Comparison of ENCODE assay signal across 9 cellular contexts in genomic region chr2:227503433-227504406, GRCh38. TPM values are rescaled to one million over a fixed set of nuclear protein-coding genes. Genes with fewer than 3 reads are reported as not detected.
A peak's percentile ranks its signal among the peaks of the same experiment; 100 is the strongest.
DNase-seq lines count a peak whose midpoint lies in the region; ATAC-seq and TF ChIP-seq lines count a peak whose summit lies in the region.
"Had no signal": no experiment of that assay in that cellular context is flagged by ENCODE, and none has a peak within 500 bp of the region (broad histone marks: within the 10 kb centered on the region; RNA-seq: fewer than 3 reads in every experiment).

No MANE protein-coding gene starts in this region.

- DNase-seq in Right ventricle myocardium inferior (ENCODE audit: missing footprints) (no peak), right atrium auricular region (ENCODE audit: low spot score) (no peak), adipocyte (ENCODE audit: low read depth) (peak; percentile 46), kidney glomerular epithelial cell (lab: John Stamatoyannopoulos, UW) (peak; percentile 47), aorta (peak in 1 of 2 donors; percentile 72), SIG-M5 treated with dmso at 0.1 percent for 504 hours (lab: John Stamatoyannopoulos, UW; ENCODE audit: unreplicated experiment) (no peak), KG1 (lab: John Stamatoyannopoulos, UW) (no peak)
- no peak for DNase-seq in activated T-cell treated with anti-CD3 and anti-CD28 coated beads, Interleukin-2, amount 50 U/mL, for 48 hours
- DNase-seq: activated CD4-positive, alpha-beta T cell treated with anti-CD3 and anti-CD28 coated beads for 4 hours had no signal

- H3K27ac ChIP-seq in right atrium auricular region = peak overlapping the region in 1 of 2 donors; percentile 19
- H3K27ac ChIP-seq in aorta (ENCODE audit: low read depth in 1 of 2, low read length in 2 of 2) = no peak overlapping the region

- H3K36me3 ChIP-seq in right atrium auricular region (no peaks in the 10 kb centered on the region), adipocyte (ENCODE audit: control insufficient read depth, insufficient read depth, low read length, severe bottlenecking) (peaks cover 5% of the 10 kb centered on the region), aorta (ENCODE audit: control insufficient read depth in 1 of 2, insufficient read depth in 2 of 2, low read length in 1 of 2) (no peaks in the 10 kb centered on the region)

- intact Hi-C loops in Right ventricle myocardium inferior (cut with DNase I) (no loop called here), aorta (cut with DNase I) (no loop called here)

- TF ChIP-seq CTCF in right atrium auricular region (IDR thresholded peaks at IDR 0.05) = no peak

- peaks cover 0 to 65% of the 10 kb centered on the region in 2 donors for H3K4me1 ChIP-seq in right atrium auricular region
- peaks cover 38% of the 10 kb centered on the region for H3K4me1 ChIP-seq in adipocyte (ENCODE audit: control insufficient read depth, insufficient read depth, low read length)
- peaks cover 3 to 4% of the 10 kb centered on the region in 2 donors for H3K4me1 ChIP-seq in aorta (ENCODE audit: control insufficient read depth in 1 of 2, insufficient read depth in 2 of 2, low read length in 2 of 2)

- ATAC-seq in Right ventricle myocardium inferior = peak; percentile 65
- ATAC-seq in aorta (ENCODE audit: low FRiP score) = peak; percentile 74

- H3K4me3 ChIP-seq in right atrium auricular region (no peak overlapping the region), adipocyte (ENCODE audit: low read length) (peak overlapping the region; percentile 57), aorta (ENCODE audit: low read length in 2 of 2) (no peak overlapping the region)

- H3K9ac ChIP-seq in adipocyte (ENCODE audit: low read length) = peak overlapping the region; percentile 6

- H3K27me3 ChIP-seq in right atrium auricular region (no peaks in the 10 kb centered on the region), adipocyte (replicated peaks; ENCODE audit: control insufficient read depth, insufficient read depth, low read length) (no peaks in the 10 kb centered on the region), aorta (ENCODE audit: control insufficient read depth in 1 of 2, insufficient read depth in 2 of 2, low read length in 1 of 2) (no peaks in the 10 kb centered on the region)

- H3K9me3 ChIP-seq in right atrium auricular region = no peaks in the 10 kb centered on the region
- H3K9me3 ChIP-seq in adipocyte (ENCODE audit: control insufficient read depth, low read length) = no peaks in the 10 kb centered on the region
- no peaks in the 10 kb centered on the region for H3K9me3 ChIP-seq in aorta (ENCODE audit: control insufficient read depth, low read length)

- 94% methylated on average over 5 of the region's 5 CpGs for WGBS in aorta, 2 donors

RNA-seq across cellular contexts. Expression of gene AGFG1, which starts 31.8 kb away (rescaled TPM):
- total RNA-seq in Right ventricle myocardium inferior (57.8 TPM), right atrium auricular region (10 to 100 TPM; 47.8 to 75.7 TPM), aorta (10 to 100 TPM; 81.3 to 82.9 TPM)
- 10 to 100 TPM; 27.0 to 30.8 TPM for polyA plus RNA-seq in aorta

Comparison
In these comparisons a context has a peak if more than half of its experiments do, and no peak if none do; other contexts are left out.
1. DNase-seq: peak in adipocyte (single experiment) and kidney glomerular epithelial cell (single experiment); none in Right ventricle myocardium inferior (single experiment), right atrium auricular region (single experiment), SIG-M5 treated with dmso at 0.1 percent for 504 hours (single experiment), activated T-cell treated with anti-CD3 and anti-CD28 coated beads, Interleukin-2, amount 50 U/mL, for 48 hours (0 of 2) and KG1 (single experiment).